23 cellular contexts compared by ENCODE assay signal in the genomic region with DNA sequence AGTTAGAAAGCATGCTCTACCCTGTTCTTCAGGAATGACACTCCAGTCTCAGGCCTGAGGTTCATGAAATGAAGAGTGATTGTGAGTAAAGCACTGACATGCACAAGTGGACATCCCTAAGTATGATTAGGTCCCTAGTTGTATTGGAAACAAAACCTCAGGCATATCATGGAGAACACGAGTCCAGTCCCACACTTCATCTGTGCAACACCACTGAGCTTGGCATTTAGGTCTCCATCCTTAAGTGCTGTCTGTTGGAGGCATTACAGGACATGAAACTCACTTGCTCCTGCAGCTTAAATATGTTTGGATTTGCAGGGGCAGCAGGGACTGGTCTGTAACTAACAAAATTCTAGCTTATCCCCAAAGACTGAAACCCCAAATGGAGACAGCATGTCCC.
"Had no signal": no experiment of that assay in that cellular context is flagged by ENCODE, and none has a peak within 500 bp of the region (broad histone marks: within the 10 kb centered on the region; RNA-seq: fewer than 3 reads in every experiment).

No MANE protein-coding gene starts in this region.

- H3K27me3 ChIP-seq: colonic mucosa, esophagus squamous epithelium, hepatocyte, ovary, stomach, transverse colon, upper lobe of right lung, vagina had no signal

- H3K9me3 ChIP-seq: colonic mucosa, esophagus squamous epithelium, ovary, stomach, transverse colon, upper lobe of right lung, vagina had no signal

- ATAC-seq: natural killer cell, sciatic nerve, upper lobe of right lung had no signal

- H3K27ac ChIP-seq: colonic mucosa, esophagus squamous epithelium, hepatocyte, ovary, stomach, transverse colon, upper lobe of right lung, vagina had no signal

- DNase-seq: central memory CD4-positive, alpha-beta T cell; colonic mucosa; effector memory CD4-positive, alpha-beta T cell; erythroblast; esophagus squamous epithelium; foreskin melanocyte; left cardiac atrium; natural killer cell; ovary; retina; stimulated activated CD4-positive, alpha-beta T cell treated with anti-CD3 and anti-CD28 coated beads, Interleukin-12 subunit alpha, Interleukin-12 subunit beta, amount 100 ng/mL, for 4 hours; stimulated activated CD4-positive, alpha-beta T cell treated with anti-CD3 and anti-CD28 coated beads, Interleukin-1b, Interleukin-23, amount 100 ng/mL, for 48 hours; stimulated activated CD4-positive, alpha-beta T cell treated with anti-CD3 and anti-CD28 coated beads, Interleukin-4, amount 100 ng/mL, for 1 hour; stimulated activated CD8-positive, alpha-beta memory T cell treated with anti-CD3 and anti-CD28 coated beads, Interleukin-4, amount 100 ng/mL, for 48 hours; stimulated activated naive CD4-positive, alpha-beta T cell treated with Interleukin-2 at 50 U/mL for 16 hours; stomach; transverse colon; upper lobe of right lung had no signal

- H3K36me3 ChIP-seq: colonic mucosa, esophagus squamous epithelium, ovary, stomach, transverse colon, upper lobe of right lung, vagina had no signal

- H3K4me3 ChIP-seq: colonic mucosa, esophagus squamous epithelium, hepatocyte, lung, ovary, smooth muscle cell, stomach, transverse colon, upper lobe of right lung, vagina had no signal

- H3K4me1 ChIP-seq: colonic mucosa, upper lobe of right lung had no signal
